ENCODE assay signal across 8 cellular contexts in genomic region chr19:4730740-4731171, GRCh38. TPM values are rescaled to one million over a fixed set of nuclear protein-coding genes. Genes with fewer than 3 reads are reported as not detected.
DNase-seq lines count a peak whose midpoint lies in the region; ATAC-seq and TF ChIP-seq lines count a peak whose summit lies in the region.

No MANE protein-coding gene starts in this region.

- no peaks in the 10 kb centered on the region for H3K36me3 ChIP-seq in esophagus muscularis mucosa

- no peak for TF ChIP-seq EP300 in Ishikawa (IDR thresholded peaks at IDR 0.05; ENCODE audit: borderline replicate concordance)
- no peak for TF ChIP-seq EP300 in esophagus muscularis mucosa (IDR thresholded peaks at IDR 0.05)

- peaks cover 3 to 12% (median 7%) of the 10 kb centered on the region in 4 donors for H3K4me1 ChIP-seq in esophagus muscularis mucosa

- H3K9me3 ChIP-seq in esophagus muscularis mucosa, result no peaks in the 10 kb centered on the region

- H3K27ac ChIP-seq in C4-2B (no peak overlapping the region), esophagus muscularis mucosa (replicated peaks in 1 of 4) (no peak overlapping the region)

- intact Hi-C loops in esophagus muscularis mucosa (cut with DNase I), result loop anchor here (10.0 kb wide), 1 partner anchor 134 kb away; the partner anchor contains the start of gene PLIN3

- TF ChIP-seq POLR2A in esophagus muscularis mucosa (IDR thresholded peaks at IDR 0.05; ENCODE audit: low read depth) (no peak), GM18505 (IDR thresholded peaks at IDR 0.05; ENCODE audit: borderline replicate concordance, extremely low read depth, insufficient read depth, insufficient read length) (no peak)

- no peaks in the 10 kb centered on the region for H3K27me3 ChIP-seq in esophagus muscularis mucosa

- TF ChIP-seq RAD21 in Ishikawa (IDR thresholded peaks at IDR 0.05; ENCODE audit: low read depth), result peak; percentile 19; the same call in 1 of the 2 replicates

- peak in 2 of 3 experiments; percentile 37 to 38 for DNase-seq in activated CD8-positive, alpha-beta memory T cell treated with anti-CD3 and anti-CD28 coated beads for 48 hours (ENCODE audit: low read depth in 2 of 3, low spot score in 2 of 3)
- DNase-seq in esophagus muscularis mucosa (ENCODE audit: extremely low spot score) (no peak), dedifferentiated amniotic fluid mesenchymal stem cell (ENCODE audit: extremely low spot score) (no peak)
- peak; percentile 31 to 55 for DNase-seq in stimulated activated CD4-positive, alpha-beta T cell treated with anti-CD3 and anti-CD28 coated beads, Interleukin-15, amount 100 ng/mL, for 1 hour (ENCODE audit: low read depth in 1 of 2, low spot score in 1 of 2)

- WGBS in esophagus muscularis mucosa, result 100% methylated on average over 1 of the region's 1 CpG

- TF ChIP-seq CTCF in C4-2B (conservative IDR thresholded peaks at IDR 0.05), result peak; percentile 50
- peak in 2 of 3 experiments; percentile 37 to 57 for TF ChIP-seq CTCF in esophagus muscularis mucosa (IDR thresholded peaks at IDR 0.05)

- ATAC-seq in GM18505 (IDR thresholded peaks at IDR 0.05; ENCODE audit: unreplicated experiment) (no peak), GM18519 (IDR thresholded peaks at IDR 0.05; ENCODE audit: low FRiP score, unreplicated experiment) (no peak)

- H3K4me3 ChIP-seq in esophagus muscularis mucosa, result no peak overlapping the region

TF ChIP-seq in Ishikawa, 13 proteins besides CTCF, POLR2A, EP300 and RAD21:
- TF ChIP-seq YY1 (IDR thresholded peaks at IDR 0.05; ENCODE audit: low read depth), result no peak
- no peak for TF ChIP-seq ZBTB7A (IDR thresholded peaks at IDR 0.05; ENCODE audit: low read depth)
- TF ChIP-seq MAX (IDR thresholded peaks at IDR 0.05), result no peak
- no peak for TF ChIP-seq TAF1 (IDR thresholded peaks at IDR 0.05; ENCODE audit: low read depth)
- TF ChIP-seq CEBPB (IDR thresholded peaks at IDR 0.05), result no peak

RNA-seq across cellular contexts. Expression of gene DPP9, which starts 7.1 kb away (rescaled TPM):
- 100 to 1,000 TPM in 1 of 4 donors, 10 to 100 TPM in 3; 42.4 to 106 (median 56.0) TPM for total RNA-seq in esophagus muscularis mucosa

Comparison
In these comparisons a context has a peak if more than half of its experiments do, and no peak if none do; other contexts are left out.
1. DNase-seq: peak in activated CD8-positive, alpha-beta memory T cell treated with anti-CD3 and anti-CD28 coated beads for 48 hours (2 of 3) and stimulated activated CD4-positive, alpha-beta T cell treated with anti-CD3 and anti-CD28 coated beads, Interleukin-15, amount 100 ng/mL, for 1 hour (2 of 2); none in esophagus muscularis mucosa (single experiment) and dedifferentiated amniotic fluid mesenchymal stem cell (single experiment).